ENCODE assay signal across 7 cellular contexts in the genomic region with DNA sequence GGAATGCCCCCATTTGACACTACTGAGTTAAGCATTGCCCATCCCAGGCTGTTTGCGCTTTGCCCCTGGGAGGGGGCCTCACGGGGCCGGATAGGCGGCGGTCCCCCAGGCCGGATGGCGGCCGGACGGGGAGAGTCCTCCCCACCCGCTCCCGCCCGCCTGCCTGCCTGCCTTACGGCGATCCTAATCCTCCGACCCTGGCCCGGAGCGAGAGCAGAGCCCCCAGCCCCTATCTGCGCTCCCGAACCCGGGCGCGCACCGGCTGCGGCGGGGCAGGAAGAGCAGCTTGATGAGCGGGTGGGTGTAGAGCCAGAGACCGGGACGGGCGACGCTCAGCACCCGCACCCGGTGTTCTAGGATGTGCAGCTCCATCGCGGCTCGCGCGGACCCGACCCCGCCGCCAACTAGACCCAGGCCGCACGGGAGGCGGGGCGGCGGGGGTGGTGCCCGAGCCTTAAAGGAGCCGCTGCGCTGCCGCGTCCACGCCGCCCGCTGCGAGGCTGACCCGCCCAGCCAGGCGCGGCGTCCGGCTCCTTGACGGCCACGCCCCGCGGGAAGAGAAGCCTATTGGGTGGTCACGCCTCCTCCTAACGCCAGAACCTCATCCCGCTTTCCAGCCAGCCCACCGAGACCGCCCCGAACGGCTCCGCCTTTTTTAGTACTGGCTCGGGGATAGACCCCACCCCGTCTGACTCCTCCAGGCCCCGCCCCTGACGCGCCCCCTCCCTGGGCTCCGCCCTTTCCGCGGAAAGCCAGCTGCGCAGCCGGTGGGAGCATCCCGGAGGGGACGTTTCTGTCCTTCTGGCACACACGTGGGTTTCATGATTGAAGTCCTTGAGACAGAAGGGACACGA.
DNase-seq lines count a peak whose midpoint lies in the region; ATAC-seq and TF ChIP-seq lines count a peak whose summit lies in the region.

A gene (minus strand): TSS at position 380 of the 854 bp plus-strand sequence. CDS start 8 bp downstream, at position 372.

- peak; percentile 40 for TF ChIP-seq POLR2A in GM18505 (IDR thresholded peaks at IDR 0.05; ENCODE audit: borderline replicate concordance, extremely low read depth, insufficient read depth, insufficient read length)

- no peak for TF ChIP-seq CTCF in astrocyte of the spinal cord (IDR thresholded peaks at IDR 0.05; ENCODE audit: low read depth, low read length)
- no peak for TF ChIP-seq CTCF in retinal pigment epithelial cell (conservative IDR thresholded peaks at IDR 0.05; ENCODE audit: low read depth, low read length)

- in situ Hi-C loops in astrocyte of the spinal cord (cut with HindIII; ENCODE audit: low sequenced_read_pairs) = no loop called here

- ATAC-seq in GM18505 (IDR thresholded peaks at IDR 0.05; ENCODE audit: unreplicated experiment) (peak; percentile 55), HG02970 (IDR thresholded peaks at IDR 0.05; ENCODE audit: low FRiP score, unreplicated experiment) (peak; percentile 65)

- peak; percentile 86 for DNase-seq in NCI-H2029 treated with DMSO at 0.1 percent for 48 hours (lab: John Stamatoyannopoulos, UW)
- DNase-seq in T1000 (lab: John Stamatoyannopoulos, UW) = peak; percentile 94
- DNase-seq in astrocyte of the spinal cord (ENCODE audit: low read depth, low spot score) = peak; percentile 99
- peak; percentile 42 to 99 (median 94) for DNase-seq in hypothalamus (lab: John Stamatoyannopoulos, UW)
- DNase-seq in retinal pigment epithelial cell (ENCODE audit: low read depth) = peak; percentile 91

- H3K4me3 ChIP-seq in astrocyte of the spinal cord (ENCODE audit: low read depth, low read length) (peak within 1 kb of the TSS; percentile 74), retinal pigment epithelial cell (ENCODE audit: low read length) (peak within 1 kb of the TSS; percentile 70)

Comparison
In these comparisons a context has a peak if more than half of its experiments do, and no peak if none do; other contexts are left out.
1. Peak in every context shown above with its lines: DNase-seq, ATAC-seq and H3K4me3 ChIP-seq.